In genomic region chr13:102038787-102039186, GRCh38 we compare ENCODE assay signal across 26 cellular contexts.
"Had no signal": no experiment of that assay in that cellular context is flagged by ENCODE, and none has a peak within 500 bp of the region (broad histone marks: within the 10 kb centered on the region; RNA-seq: fewer than 3 reads in every experiment).

No MANE protein-coding gene starts in this region.

- H3K9me3 Mint-ChIP-seq: activated B cell treated with CpG ODN at 0.5 μM for 24 hours; activated naive CD8-positive, alpha-beta T cell treated with anti-CD3 and anti-CD28 coated beads for 36 hours had no signal

- H3K4me3 Mint-ChIP-seq: activated B cell treated with CpG ODN at 0.5 μM for 24 hours; activated naive CD8-positive, alpha-beta T cell treated with anti-CD3 and anti-CD28 coated beads for 36 hours; central memory CD8-positive, alpha-beta T cell; effector memory CD8-positive, alpha-beta T cell; nephron progenitor cell; stimulated activated memory B cell treated with anti-CD40 and anti-IgM and Interleukin-4, amounts not matched to agents 10 μg/mL and 1 μg/mL and 100 μg/mL, for 72 hours had no signal

- H3K4me1 Mint-ChIP-seq: activated B cell treated with CpG ODN at 0.5 μM for 24 hours; activated naive CD8-positive, alpha-beta T cell treated with anti-CD3 and anti-CD28 coated beads for 36 hours; central memory CD8-positive, alpha-beta T cell; stimulated activated memory B cell treated with anti-CD40 and anti-IgM and Interleukin-4, amounts not matched to agents 10 μg/mL and 1 μg/mL and 100 μg/mL, for 72 hours had no signal

- H3K27ac ChIP-seq: dorsolateral prefrontal cortex, gastrocnemius medialis, lower lobe of right lung, stomach, suprapubic skin, tibial nerve had no signal

- H3K27me3 Mint-ChIP-seq: activated B cell treated with CpG ODN at 0.5 μM for 24 hours; activated naive CD8-positive, alpha-beta T cell treated with anti-CD3 and anti-CD28 coated beads for 36 hours; central memory CD8-positive, alpha-beta T cell; effector memory CD8-positive, alpha-beta T cell; stimulated activated memory B cell treated with anti-CD40 and anti-IgM and Interleukin-4, amounts not matched to agents 10 μg/mL and 1 μg/mL and 100 μg/mL, for 72 hours had no signal

- ATAC-seq: effector memory CD8-positive, alpha-beta T cell; esophagus mucosa; gastrocnemius medialis; lower lobe of right lung; mucosa of descending colon; sciatic nerve; stimulated activated memory B cell treated with anti-CD40 and anti-IgM and Interleukin-4, amounts not matched to agents 10 μg/mL and 1 μg/mL and 100 μg/mL, for 72 hours had no signal

- H3K4me3 ChIP-seq: dorsolateral prefrontal cortex, gastrocnemius medialis, heart right ventricle, lower lobe of right lung, mucosa of descending colon, stomach, suprapubic skin, tibial nerve had no signal

- H3K36me3 Mint-ChIP-seq: activated naive CD8-positive, alpha-beta T cell treated with anti-CD3 and anti-CD28 coated beads for 36 hours; stimulated activated memory B cell treated with anti-CD40 and anti-IgM and Interleukin-4, amounts not matched to agents 10 μg/mL and 1 μg/mL and 100 μg/mL, for 72 hours had no signal

- H3K27me3 ChIP-seq: dorsolateral prefrontal cortex, gastrocnemius medialis, heart right ventricle, stomach, suprapubic skin, tibial nerve had no signal

- H3K9me3 ChIP-seq: gastrocnemius medialis, lower lobe of right lung, mucosa of descending colon, stomach, suprapubic skin, tibial nerve had no signal

- H3K36me3 ChIP-seq: gastrocnemius medialis, heart right ventricle, lower lobe of right lung, stomach, suprapubic skin, tibial nerve had no signal

- H3K27ac Mint-ChIP-seq: activated B cell treated with CpG ODN at 0.5 μM for 24 hours; activated naive CD8-positive, alpha-beta T cell treated with anti-CD3 and anti-CD28 coated beads for 36 hours; effector memory CD8-positive, alpha-beta T cell; nephron progenitor cell; stimulated activated memory B cell treated with anti-CD40 and anti-IgM and Interleukin-4, amounts not matched to agents 10 μg/mL and 1 μg/mL and 100 μg/mL, for 72 hours had no signal

- H3K4me1 ChIP-seq: gastrocnemius medialis, lower lobe of right lung, suprapubic skin, tibial nerve had no signal

- DNase-seq: activated B cell treated with CpG ODN at 0.5 μM for 24 hours; activated CD4-positive, alpha-beta T cell treated with anti-CD3 and anti-CD28 coated beads for 4 hours; activated CD4-positive, alpha-beta T cell treated with anti-CD3 and anti-CD28 coated beads, Interleukin-2, amount 50 U/mL, for 48 hours; activated naive CD4-positive, alpha-beta T cell treated with Interleukin-2 at 50 U/mL for 16 hours; activated naive CD8-positive, alpha-beta T cell treated with anti-CD3 and anti-CD28 coated beads for 36 hours; activated T-cell treated with anti-CD3 and anti-CD28 coated beads, Interleukin-2, amount 50 U/mL, for 48 hours; effector memory CD8-positive, alpha-beta T cell; gastrocnemius medialis; islet precursor cell; lower lobe of right lung; mesendoderm; mucosa of descending colon; nephron progenitor cell; nucleus accumbens; small intestine; stimulated activated CD4-positive, alpha-beta T cell treated with anti-CD3 and anti-CD28 coated beads, Interleukin-2, amount 100 ng/mL, for 24 hours; stomach; T1000 had no signal
